ENCODE assay signal across 35 cellular contexts in genomic region chr11:74221816-74222215, GRCh38.
"Had no signal": no experiment of that assay in that cellular context is flagged by ENCODE, and none has a peak within 500 bp of the region (broad histone marks: within the 10 kb centered on the region; RNA-seq: fewer than 3 reads in every experiment).

No MANE protein-coding gene starts in this region.

- H3K4me1 Mint-ChIP-seq: activated B cell treated with CpG ODN at 0.5 μM for 24 hours; activated CD4-positive, alpha-beta T cell treated with anti-CD3 and anti-CD28 coated beads, Interleukin-2, amount 10 ng/mL, durations not matched to agents 24 days and 14 days; activated naive CD8-positive, alpha-beta T cell treated with anti-CD3 and anti-CD28 coated beads for 36 hours; central memory CD8-positive, alpha-beta T cell; T-cell; T-helper 17 cell had no signal

- ATAC-seq: activated CD8-positive, alpha-beta T cell treated with anti-CD3 and anti-CD28 coated beads for 36 hours; activated naive CD4-positive, alpha-beta T cell treated with anti-CD3 and anti-CD28 coated beads, Interleukin-2, amount 50 U/mL, for 72 hours; activated T-cell treated with anti-CD3 and anti-CD28 coated beads, Interleukin-2, amount 50 U/mL, for 4 hours; activated T-cell treated with anti-CD3 and anti-CD28 coated beads, Interleukin-2, amount 50 U/mL, for 72 hours; activated T-helper 17 cell treated with anti-CD3 and anti-CD28 coated beads, Interleukin-2, amount 50 U/mL, for 72 hours; body of pancreas; T-cell; T-helper 17 cell had no signal

- DNase-seq: activated B cell treated with CpG ODN at 0.5 μM for 24 hours; activated CD4-positive, alpha-beta memory T cell treated with anti-CD3 and anti-CD28 coated beads for 36 hours; activated CD4-positive, alpha-beta T cell treated with anti-CD3 and anti-CD28 coated beads for 4 hours; activated CD4-positive, alpha-beta T cell treated with anti-CD3 and anti-CD28 coated beads, Interleukin-2, amount 10 ng/mL, durations not matched to agents 24 days and 14 days; activated CD4-positive, alpha-beta T cell treated with anti-CD3 and anti-CD28 coated beads, Interleukin-2, amount 50 U/mL, for 1 hour; activated CD4-positive, alpha-beta T cell treated with anti-CD3 and anti-CD28 coated beads, Interleukin-2, amount 50 U/mL, for 4 hours; activated CD4-positive, CD25-positive, alpha-beta regulatory T cell treated with anti-CD3 and anti-CD28 coated beads, Interleukin-2, amount 50 U/mL, for 72 hours; activated CD8-positive, alpha-beta memory T cell treated with anti-CD3 and anti-CD28 coated beads, Interleukin-2, amount 50 U/mL, for 4 hours; activated CD8-positive, alpha-beta T cell treated with anti-CD3 and anti-CD28 coated beads for 36 hours; activated effector memory CD4-positive, alpha-beta T cell treated with anti-CD3 and anti-CD28 coated beads, Interleukin-2, amount 50 U/mL, for 16 hours; activated gamma-delta T cell treated with Interleukin-2 at 50 U/mL for 16 hours; activated naive CD4-positive, alpha-beta T cell; activated naive CD4-positive, alpha-beta T cell treated with anti-CD3 and anti-CD28 coated beads for 36 hours; activated naive CD4-positive, alpha-beta T cell treated with anti-CD3 and anti-CD28 coated beads, Interleukin-2, amount 50 U/mL, for 16 hours; activated naive CD8-positive, alpha-beta T cell treated with anti-CD3 and anti-CD28 coated beads for 36 hours; activated T-cell treated with anti-CD3 and anti-CD28 coated beads for 4 hours; activated T-cell treated with anti-CD3 and anti-CD28 coated beads, Interleukin-2, amount 50 U/mL, for 1 hour; activated T-cell treated with anti-CD3 and anti-CD28 coated beads, Interleukin-2, amount 50 U/mL, for 4 hours; activated T-cell treated with anti-CD3 and anti-CD28 coated beads, Interleukin-2, amount 50 U/mL, for 72 hours; adrenal gland; amygdala; anterior cingulate cortex; body of pancreas; caudate nucleus; cerebellar nuclear complex; T-cell; T-helper 17 cell; T-helper 9 cell had no signal

- H3K27me3 ChIP-seq: adrenal gland, body of pancreas, cardiac muscle cell had no signal

- H3K4me3 Mint-ChIP-seq: activated B cell treated with CpG ODN at 0.5 μM for 24 hours; activated CD4-positive, alpha-beta memory T cell treated with anti-CD3 and anti-CD28 coated beads for 36 hours; activated CD4-positive, alpha-beta T cell treated with anti-CD3 and anti-CD28 coated beads, Interleukin-2, amount 10 ng/mL, durations not matched to agents 24 days and 14 days; activated CD8-positive, alpha-beta T cell treated with anti-CD3 and anti-CD28 coated beads for 36 hours; activated naive CD4-positive, alpha-beta T cell treated with anti-CD3 and anti-CD28 coated beads for 36 hours; activated naive CD8-positive, alpha-beta T cell treated with anti-CD3 and anti-CD28 coated beads for 36 hours; activated T-cell treated with anti-CD3 and anti-CD28 coated beads, Interleukin-2, amount 50 U/mL, for 4 hours; activated T-cell treated with anti-CD3 and anti-CD28 coated beads, Interleukin-2, amount 50 U/mL, for 72 hours; activated T-helper 1 cell treated with anti-CD3 and anti-CD28 coated beads, Interleukin-12 subunit alpha, Interleukin-12 subunit beta, Interleukin-2, Interleukin-4 antibody, amounts not matched to agents 30 ng/mL and 10 ng/mL and 1 ng/mL, durations not matched to agents 14 hours and 24 hours and 36 hours; activated T-helper 17 cell treated with anti-CD3 and anti-CD28 coated beads, Interleukin-2, amount 50 U/mL, for 72 hours; central memory CD8-positive, alpha-beta T cell; T-cell; T-helper 17 cell; T-helper 2 cell treated with Interferon-gamma antibody and Interleukin-4, amounts not matched to agents 5 μg/mL and 100 μg/mL, for 36 hours had no signal

- H3K4me3 ChIP-seq: adrenal gland, body of pancreas, cardiac muscle cell had no signal

- H3K36me3 ChIP-seq: adrenal gland had no signal

- H3K9me3 ChIP-seq: adrenal gland, body of pancreas had no signal

- H3K27me3 Mint-ChIP-seq: activated B cell treated with CpG ODN at 0.5 μM for 24 hours; activated CD4-positive, alpha-beta memory T cell treated with anti-CD3 and anti-CD28 coated beads for 36 hours; activated CD4-positive, alpha-beta T cell treated with anti-CD3 and anti-CD28 coated beads, Interleukin-2, amount 10 ng/mL, durations not matched to agents 24 days and 14 days; activated CD8-positive, alpha-beta T cell treated with anti-CD3 and anti-CD28 coated beads for 36 hours; activated naive CD8-positive, alpha-beta T cell treated with anti-CD3 and anti-CD28 coated beads for 36 hours; activated T-helper 17 cell treated with anti-CD3 and anti-CD28 coated beads, Interleukin-2, amount 50 U/mL, for 72 hours; central memory CD8-positive, alpha-beta T cell; T-cell; T-helper 17 cell had no signal

- H3K9me3 Mint-ChIP-seq: activated B cell treated with CpG ODN at 0.5 μM for 24 hours; activated CD4-positive, alpha-beta T cell treated with anti-CD3 and anti-CD28 coated beads, Interleukin-2, amount 10 ng/mL, durations not matched to agents 24 days and 14 days; activated CD8-positive, alpha-beta T cell treated with anti-CD3 and anti-CD28 coated beads for 36 hours; activated naive CD4-positive, alpha-beta T cell treated with anti-CD3 and anti-CD28 coated beads for 36 hours; activated naive CD4-positive, alpha-beta T cell treated with anti-CD3 and anti-CD28 coated beads, Interleukin-2, amount 50 U/mL, for 72 hours; activated naive CD8-positive, alpha-beta T cell treated with anti-CD3 and anti-CD28 coated beads for 36 hours; activated T-cell treated with anti-CD3 and anti-CD28 coated beads, Interleukin-2, amount 50 U/mL, for 4 hours; activated T-helper 17 cell treated with anti-CD3 and anti-CD28 coated beads, Interleukin-2, amount 50 U/mL, for 72 hours; central memory CD8-positive, alpha-beta T cell; T-cell had no signal

- H3K27ac Mint-ChIP-seq: activated B cell treated with CpG ODN at 0.5 μM for 24 hours; activated CD4-positive, alpha-beta memory T cell treated with anti-CD3 and anti-CD28 coated beads for 36 hours; activated CD4-positive, alpha-beta T cell treated with anti-CD3 and anti-CD28 coated beads, Interleukin-2, amount 10 ng/mL, durations not matched to agents 24 days and 14 days; activated CD8-positive, alpha-beta T cell treated with anti-CD3 and anti-CD28 coated beads for 36 hours; activated naive CD4-positive, alpha-beta T cell treated with anti-CD3 and anti-CD28 coated beads for 36 hours; activated naive CD4-positive, alpha-beta T cell treated with anti-CD3 and anti-CD28 coated beads, Interleukin-2, amount 50 U/mL, for 72 hours; activated naive CD8-positive, alpha-beta T cell treated with anti-CD3 and anti-CD28 coated beads for 36 hours; activated T-cell treated with anti-CD3 and anti-CD28 coated beads, Interleukin-2, amount 50 U/mL, for 72 hours; activated T-helper 1 cell treated with anti-CD3 and anti-CD28 coated beads, Interleukin-12 subunit alpha, Interleukin-12 subunit beta, Interleukin-2, Interleukin-4 antibody, amounts not matched to agents 30 ng/mL and 10 ng/mL and 1 ng/mL, durations not matched to agents 14 hours and 24 hours and 36 hours; activated T-helper 17 cell treated with anti-CD3 and anti-CD28 coated beads, Interleukin-2, amount 50 U/mL, for 72 hours; T-helper 17 cell; T-helper 2 cell treated with Interferon-gamma antibody and Interleukin-4, amounts not matched to agents 5 μg/mL and 100 μg/mL, for 36 hours had no signal

- H3K27ac ChIP-seq: adrenal gland, body of pancreas, cardiac muscle cell, VCaP had no signal
